22 cellular contexts compared by ENCODE assay signal in the genomic region with DNA sequence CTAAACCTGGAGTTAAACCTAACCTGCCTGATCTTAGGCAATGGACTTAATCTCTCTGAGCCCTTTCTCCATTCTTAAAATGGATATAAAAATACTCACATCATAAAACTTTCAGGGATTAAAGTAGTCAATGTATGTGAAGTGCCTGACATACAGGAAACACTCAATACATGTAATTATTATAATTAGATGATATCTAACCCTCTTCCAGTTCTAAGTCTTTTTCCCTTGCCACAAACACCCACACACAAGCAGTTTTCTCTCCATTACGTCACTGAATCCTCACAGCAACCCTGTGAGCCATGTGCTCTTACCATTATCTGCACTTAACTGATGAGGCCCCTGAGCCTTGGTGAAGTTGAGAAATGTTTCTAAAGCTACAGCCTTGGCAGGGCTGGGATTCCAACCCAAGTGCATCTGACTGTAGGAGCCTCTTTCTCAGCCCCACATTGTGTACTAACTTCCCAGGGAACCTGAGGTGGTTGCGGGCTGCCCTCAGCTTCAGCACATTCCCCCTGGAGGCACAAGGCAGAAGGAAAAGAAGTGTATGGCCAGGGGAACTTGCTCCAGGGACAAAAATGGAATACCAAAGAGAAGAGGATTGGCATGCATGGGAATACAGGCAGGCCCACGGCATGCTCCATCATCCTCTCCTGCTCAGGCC.
A peak's percentile ranks its signal among the peaks of the same experiment; 100 is the strongest.
DNase-seq lines count a peak whose midpoint lies in the region; ATAC-seq, FAIRE-seq and TF ChIP-seq lines count a peak whose summit lies in the region.
"Had no signal": no experiment of that assay in that cellular context is flagged by ENCODE, and none has a peak within 500 bp of the region (broad histone marks: within the 10 kb centered on the region; RNA-seq: fewer than 3 reads in every experiment).

No MANE protein-coding gene starts in this region.

- H3K36me3 ChIP-seq in HepG2 (replicated peaks in 1 of 2; ENCODE audit: control insufficient read depth in 1 of 2, insufficient read depth in 2 of 2, low read length in 2 of 2), result no peaks in the 10 kb centered on the region
- H3K36me3 ChIP-seq in right lobe of liver, result no peaks in the 10 kb centered on the region
- H3K36me3 ChIP-seq: colonic mucosa, uterus had no signal

- no peaks in the 10 kb centered on the region; a peak in 1 of 5 replicates for H3K27me3 ChIP-seq in HepG2 (ENCODE audit: control insufficient read depth in 1 of 2, insufficient read depth in 2 of 2, low read length in 2 of 2)
- H3K27me3 ChIP-seq in right lobe of liver, result no peaks in the 10 kb centered on the region
- H3K27me3 ChIP-seq: colonic mucosa, uterus had no signal

- H3K27ac Mint-ChIP-seq in WTC11, result no peak overlapping the region
- H3K27ac Mint-ChIP-seq: activated B cell treated with CpG ODN at 0.5 μM for 24 hours; activated CD4-positive, alpha-beta memory T cell treated with anti-CD3 and anti-CD28 coated beads for 36 hours; CD4-positive, CD25-positive, alpha-beta regulatory T cell; HFFc6; T-helper 2 cell treated with Interferon-gamma antibody and Interleukin-4, amounts not matched to agents 5 μg/mL and 100 μg/mL, for 36 hours had no signal

- H3K9me3 ChIP-seq in HepG2 (ENCODE audit: low read length) (no peaks in the 10 kb centered on the region), right lobe of liver (no peaks in the 10 kb centered on the region)
- H3K9me3 ChIP-seq: colonic mucosa, uterus had no signal

- H3K9me3 Mint-ChIP-seq in WTC11, result no peaks in the 10 kb centered on the region
- H3K9me3 Mint-ChIP-seq: activated CD4-positive, alpha-beta memory T cell treated with anti-CD3 and anti-CD28 coated beads for 36 hours; T-helper 2 cell treated with Interferon-gamma antibody and Interleukin-4, amounts not matched to agents 5 μg/mL and 100 μg/mL, for 36 hours had no signal

- peaks cover 5% of the 10 kb centered on the region for H3K27me3 Mint-ChIP-seq in WTC11 (ENCODE audit: low read depth)
- H3K27me3 Mint-ChIP-seq: activated B cell treated with CpG ODN at 0.5 μM for 24 hours; activated CD4-positive, alpha-beta memory T cell treated with anti-CD3 and anti-CD28 coated beads for 36 hours; CD4-positive, CD25-positive, alpha-beta regulatory T cell had no signal

- POLR2A ChIA-PET in HepG2 (lab: Yijun Ruan, JAX), result no interaction called here
- POLR2A ChIA-PET in WTC11 (lab: Charles Lee), result interaction anchor here (0.5 kb wide), 1 partner anchor 13 kb away, joined by 4 read pairs; no protein-coding TSS in a partner anchor

- no peak for TF ChIP-seq CTCF in HepG2 (CRISPR knock-in tag; IDR thresholded peaks at IDR 0.05)
- no peak for TF ChIP-seq CTCF in right lobe of liver (IDR thresholded peaks at IDR 0.05)
- TF ChIP-seq CTCF in WTC11 (IDR thresholded peaks at IDR 0.05), result no peak

- no peak for TF ChIP-seq RAD21 in HepG2 (CRISPR knock-in tag; IDR thresholded peaks at IDR 0.05)

- ATAC-seq in HepG2 (no peak), right lobe of liver (no peak), WTC11 (0 out of 2 replicates have a peak, but pooled peaks have one; percentile 18)
- ATAC-seq: left lobe of liver had no signal

- WGBS in HepG2 (ENCODE audit: low lambda C conversion rate), result 33% methylated on average over 3 of the region's 3 CpGs
- 53% methylated on average over 3 of the region's 3 CpGs for WGBS in right lobe of liver (ENCODE audit: insufficient coverage, low coverage, low lambda C conversion rate, missing lambda C conversion rate)

- FAIRE-seq in HepG2 (lab: Jason Lieb, UNC), result no peak

- H3K79me2 ChIP-seq in HepG2 (ENCODE audit: insufficient read depth, low read length), result no peaks in the 10 kb centered on the region

- H2AFZ ChIP-seq in HepG2 (ENCODE audit: low read length), result no peak overlapping the region

- DNase-seq in HepG2 (ENCODE audit: low spot score) (no peak), right lobe of liver (no peak), WTC11 (ENCODE audit: low spot score) (no peak), left kidney (ENCODE audit: low read depth, low spot score) (peak; percentile 51), amniotic stem cell (lab: John Stamatoyannopoulos, UW) (no peak), hepatic stellate cell (ENCODE audit: low spot score) (no peak)
- DNase-seq in activated effector memory CD4-positive, alpha-beta T cell treated with anti-CD3 and anti-CD28 coated beads, Interleukin-2, amount 50 U/mL, for 16 hours, result no peak
- DNase-seq: activated B cell treated with CpG ODN at 0.5 μM for 24 hours; activated CD4-positive, alpha-beta memory T cell treated with anti-CD3 and anti-CD28 coated beads for 36 hours; CD4-positive, CD25-positive, alpha-beta regulatory T cell; colonic mucosa; DMS153; glutamatergic neuron; HFFc6; KG1; MV-4-11; NCI-H187 treated with DMSO at 0.1 percent for 48 hours; posterior cingulate gyrus; substantia nigra; uterus had no signal

- no peak overlapping the region for H3K9ac ChIP-seq in HepG2 (ENCODE audit: insufficient read depth, low read depth, low read length)

- no peaks in the 10 kb centered on the region for H3K36me3 Mint-ChIP-seq in WTC11
- H3K36me3 Mint-ChIP-seq: activated CD4-positive, alpha-beta memory T cell treated with anti-CD3 and anti-CD28 coated beads for 36 hours; CD4-positive, CD25-positive, alpha-beta regulatory T cell had no signal

- H3K4me1 ChIP-seq in HepG2 (ENCODE audit: insufficient read depth, low read length), result no peaks in the 10 kb centered on the region
- no peaks in the 10 kb centered on the region for H3K4me1 ChIP-seq in right lobe of liver
- H3K4me1 ChIP-seq: colonic mucosa had no signal

- peaks cover under 1% of the 10 kb centered on the region; the same call in 1 of the 2 replicates for H3K4me1 Mint-ChIP-seq in WTC11
- H3K4me1 Mint-ChIP-seq: activated B cell treated with CpG ODN at 0.5 μM for 24 hours; CD4-positive, CD25-positive, alpha-beta regulatory T cell had no signal

- intact Hi-C loops in HepG2 (cut with micrococcal nuclease; ENCODE audit: unreplicated experiment) (no loop called here), right lobe of liver (cut with DNase I) (no loop called here)

- no peaks in the 10 kb centered on the region for H4K20me1 ChIP-seq in HepG2 (ENCODE audit: insufficient read depth, low read length)

- TF ChIP-seq EP300 in HepG2 (IDR thresholded peaks at IDR 0.05; ENCODE audit: low read depth in 2 of 2, low read length in 2 of 2) (no peak), HepG2 (CRISPR knock-in tag; IDR thresholded peaks at IDR 0.05; ENCODE audit: borderline replicate concordance) (no peak)

- in situ Hi-C loops in HepG2 (cut with HindIII; ENCODE audit: extremely low pct_ligation_motif_present, low pct_unique_long_range_greater_than_20kb), result no loop called here

- H3K4me3 ChIP-seq in HepG2 (replicated peaks in 1 of 3; ENCODE audit: insufficient read depth in 1 of 3, low read depth in 2 of 3, low read length in 3 of 3), result no peak overlapping the region
- H3K4me3 ChIP-seq in right lobe of liver, result no peak overlapping the region
- H3K4me3 ChIP-seq: colonic mucosa, uterus had no signal

- no peak overlapping the region for H3K27ac ChIP-seq in HepG2 (ENCODE audit: extremely low read length, insufficient read depth, low read length)
- no peak overlapping the region for H3K27ac ChIP-seq in right lobe of liver
- H3K27ac ChIP-seq: colonic mucosa, uterus had no signal

- H3K4me3 Mint-ChIP-seq in WTC11, result no peak overlapping the region
- H3K4me3 Mint-ChIP-seq: activated B cell treated with CpG ODN at 0.5 μM for 24 hours; activated CD4-positive, alpha-beta memory T cell treated with anti-CD3 and anti-CD28 coated beads for 36 hours; CD4-positive, CD25-positive, alpha-beta regulatory T cell; HFFc6; T-helper 2 cell treated with Interferon-gamma antibody and Interleukin-4, amounts not matched to agents 5 μg/mL and 100 μg/mL, for 36 hours had no signal

- no TSS peak for BruUV-seq in HepG2 (replicated peaks; lab: Mats Ljungman, UMichigan)

- TF ChIP-seq POLR2A in HepG2 (IDR thresholded peaks at IDR 0.05; ENCODE audit: insufficient read depth in 1 of 2, low read depth in 2 of 2, low read length in 2 of 2) (no peak), right lobe of liver (IDR thresholded peaks at IDR 0.05) (no peak)

- no peak overlapping the region for H3K4me2 ChIP-seq in HepG2 (ENCODE audit: low read depth, low read length)

- CTCF ChIA-PET in HepG2 (lab: Yijun Ruan, JAX; ENCODE audit: low intra/inter-chr PET ratio, low total read pairs) (no interaction called here), WTC11 (lab: Charles Lee) (interaction anchor here (1.0 kb wide), 1 partner anchor 299 kb away, joined by 3 read pairs; no protein-coding TSS in a partner anchor)

TF ChIP-seq in HepG2, 621 proteins besides CTCF, POLR2A, EP300 and RAD21 (continues in another document):
- peak; percentile 42; the same call in 1 of the 2 replicates for TF ChIP-seq CREB1 (IDR thresholded peaks at IDR 0.05)
- no peak for TF ChIP-seq CREB1 (CRISPR knock-in tag; IDR thresholded peaks at IDR 0.05)

TF ChIP-seq in WTC11, 78 proteins besides CTCF, POLR2A, EP300 and RAD21 (continues in another document):
- TF ChIP-seq SMAD4 (CRISPR knock-in tag; IDR thresholded peaks at IDR 0.05) (no peak), ATF2 (CRISPR knock-in tag; IDR thresholded peaks at IDR 0.05; ENCODE audit: borderline replicate concordance, low read depth) (no peak)
